Comparison of ENCODE assay signal across 8 cellular contexts in the genomic region with DNA sequence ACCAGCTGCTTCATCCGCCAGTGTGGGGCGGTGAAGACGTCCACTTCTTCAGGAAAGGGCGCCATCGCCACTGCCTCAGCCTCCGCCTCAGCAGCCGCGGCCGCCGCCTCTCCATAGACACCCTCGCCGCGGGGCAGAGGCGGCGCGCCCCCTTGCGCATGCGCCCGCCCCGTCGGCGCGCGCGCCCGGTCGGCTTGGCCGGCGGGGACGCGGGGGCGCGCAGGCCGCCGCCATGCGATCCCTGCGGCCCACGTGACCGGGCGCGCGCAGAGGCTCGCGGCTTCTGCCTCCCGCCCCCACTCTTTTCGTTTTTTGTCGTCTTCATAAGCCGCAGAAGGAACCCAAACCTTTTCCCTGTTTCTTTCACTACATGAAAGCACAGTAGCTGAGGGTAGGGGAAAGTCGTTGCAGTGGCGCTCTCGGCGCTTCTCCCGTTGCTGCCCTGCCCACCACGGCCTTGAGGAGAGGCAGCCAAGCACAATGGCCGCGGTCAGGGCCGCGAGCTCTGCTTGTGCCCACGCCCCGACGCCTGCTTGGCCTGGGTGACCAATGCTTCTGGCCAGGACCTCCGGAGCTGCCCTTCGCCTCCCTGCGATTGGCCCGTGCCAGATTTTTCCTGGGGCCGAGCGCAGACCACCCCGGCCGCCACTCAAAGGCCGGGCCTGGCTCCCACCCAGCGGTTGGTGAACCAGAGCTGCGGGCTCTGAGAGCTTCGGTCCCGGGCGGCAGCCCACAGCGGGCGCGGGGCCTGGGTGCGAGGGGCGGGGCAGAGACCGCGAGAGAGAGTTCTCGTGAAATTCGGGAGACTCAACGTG.
A peak's percentile ranks its signal among the peaks of the same experiment; 100 is the strongest.
DNase-seq lines count a peak whose midpoint lies in the region; ATAC-seq lines count a peak whose summit lies in the region.

A gene with protein sequence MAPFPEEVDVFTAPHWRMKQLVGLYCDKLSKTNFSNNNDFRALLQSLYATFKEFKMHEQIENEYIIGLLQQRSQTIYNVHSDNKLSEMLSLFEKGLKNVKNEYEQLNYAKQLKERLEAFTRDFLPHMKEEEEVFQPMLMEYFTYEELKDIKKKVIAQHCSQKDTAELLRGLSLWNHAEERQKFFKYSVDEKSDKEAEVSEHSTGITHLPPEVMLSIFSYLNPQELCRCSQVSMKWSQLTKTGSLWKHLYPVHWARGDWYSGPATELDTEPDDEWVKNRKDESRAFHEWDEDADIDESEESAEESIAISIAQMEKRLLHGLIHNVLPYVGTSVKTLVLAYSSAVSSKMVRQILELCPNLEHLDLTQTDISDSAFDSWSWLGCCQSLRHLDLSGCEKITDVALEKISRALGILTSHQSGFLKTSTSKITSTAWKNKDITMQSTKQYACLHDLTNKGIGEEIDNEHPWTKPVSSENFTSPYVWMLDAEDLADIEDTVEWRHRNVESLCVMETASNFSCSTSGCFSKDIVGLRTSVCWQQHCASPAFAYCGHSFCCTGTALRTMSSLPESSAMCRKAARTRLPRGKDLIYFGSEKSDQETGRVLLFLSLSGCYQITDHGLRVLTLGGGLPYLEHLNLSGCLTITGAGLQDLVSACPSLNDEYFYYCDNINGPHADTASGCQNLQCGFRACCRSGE (minus strand): TSS at position 135 of the 815 bp plus-strand sequence. CDS start 70 bp downstream, at position 65.

- peak; percentile 39 for ATAC-seq in GM18870 (IDR thresholded peaks at IDR 0.05; ENCODE audit: unreplicated experiment)
- ATAC-seq in HG03108 (IDR thresholded peaks at IDR 0.05; ENCODE audit: unreplicated experiment), result peak; percentile 62

- DNase-seq in AG08395 (ENCODE audit: low spot score) (peak; percentile 97), NCI-H2196 treated with DMSO at 0.1 percent for 48 hours (lab: John Stamatoyannopoulos, UW; ENCODE audit: unreplicated experiment) (peak; percentile 71), cerebellar cortex (ENCODE audit: low spot score) (peak; percentile 79), kidney glomerular epithelial cell (lab: John Stamatoyannopoulos, UW) (peak; percentile 88)
- peak; percentile 84 for DNase-seq in activated CD4-positive, CD25-positive, alpha-beta regulatory T cell treated with anti-CD3 and anti-CD28 coated beads, Interleukin-2, amount 50 U/mL, for 72 hours
- DNase-seq in stimulated activated CD4-positive, alpha-beta T cell treated with anti-CD3 and anti-CD28 coated beads, Interleukin-1b, Interleukin-23, amount 100 ng/mL, for 1 hour (ENCODE audit: low read depth in 2 of 2), result peak; percentile 56 to 57

Comparison
In these comparisons a context has a peak if more than half of its experiments do, and no peak if none do; other contexts are left out.
1. Peak in every context shown above with its lines: DNase-seq and ATAC-seq.